Comparison of ENCODE assay signal across 8 cellular contexts in genomic region chr14:72926292-72927028, GRCh38. TPM values are rescaled to one million over a fixed set of nuclear protein-coding genes. Genes with fewer than 3 reads are reported as not detected.
A peak's percentile ranks its signal among the peaks of the same experiment; 100 is the strongest.
DNase-seq lines count a peak whose midpoint lies in the region; ATAC-seq and TF ChIP-seq lines count a peak whose summit lies in the region.

TSS of gene DCAF4 (plus strand) at chr14:72926464. CDS start at chr14:72937979, 11,515 bp downstream.

- H3K9me2 ChIP-seq in MM.1S (replicated peaks; ENCODE audit: insufficient read depth, low read length): no peaks in the 10 kb centered on the region

- TF ChIP-seq CTCF in MM.1S (IDR thresholded peaks at IDR 0.05; ENCODE audit: low read length): no peak
- no peak for TF ChIP-seq CTCF in fibroblast of the aortic adventitia (IDR thresholded peaks at IDR 0.05; ENCODE audit: insufficient read depth, low read length)
- TF ChIP-seq CTCF in nephron (IDR thresholded peaks at IDR 0.05; ENCODE audit: unreplicated experiment in 3 of 3): no peak

- peak within 1 kb of the TSS; percentile 33 to 90 (median 88) for H3K27ac Mint-ChIP-seq in nephron
- H3K27ac Mint-ChIP-seq in stimulated activated naive CD8-positive, alpha-beta T cell treated with anti-CD3 and anti-CD28 coated beads, Interleukin-15, amount 100 ng/mL, for 72 hours: peak within 1 kb of the TSS; percentile 98 to 99

- no peaks in the 10 kb centered on the region for H3K36me3 Mint-ChIP-seq in nephron (ENCODE audit: low read depth)

- DNase-seq in G401 (ENCODE audit: low spot score): peak; percentile 99
- peak; percentile 99 for DNase-seq in HCEC 1CT
- peak; percentile 96 for DNase-seq in MM.1S
- peak; percentile 95 for DNase-seq in SHP77 treated with DMSO at 0.1 percent for 48 hours (lab: John Stamatoyannopoulos, UW)
- DNase-seq in activated effector memory CD4-positive, alpha-beta T cell treated with Interleukin-2 at 50 U/mL for 16 hours: peak; percentile 92
- peak; percentile 98 for DNase-seq in fibroblast of the aortic adventitia (ENCODE audit: low read depth)
- peak; percentile 93 to 96 for DNase-seq in stimulated activated naive CD8-positive, alpha-beta T cell treated with anti-CD3 and anti-CD28 coated beads, Interleukin-15, amount 100 ng/mL, for 72 hours

- peaks cover 7% of the 10 kb centered on the region for H3K27me3 Mint-ChIP-seq in nephron (ENCODE audit: low read depth)
- peaks cover 20% of the 10 kb centered on the region for H3K27me3 Mint-ChIP-seq in stimulated activated naive CD8-positive, alpha-beta T cell treated with anti-CD3 and anti-CD28 coated beads, Interleukin-15, amount 100 ng/mL, for 72 hours

- H3F3A ChIP-seq in MM.1S (ENCODE audit: insufficient read depth, low read length): peaks cover 4% of the 10 kb centered on the region; the same call in 1 of the 2 replicates

- H3K4me3 Mint-ChIP-seq in nephron: peak within 1 kb of the TSS; percentile 97 to 98 (median 97)
- H3K4me3 Mint-ChIP-seq in stimulated activated naive CD8-positive, alpha-beta T cell treated with anti-CD3 and anti-CD28 coated beads, Interleukin-15, amount 100 ng/mL, for 72 hours: peak within 1 kb of the TSS; percentile 98

- in situ Hi-C loops in G401 (cut with HindIII; ENCODE audit: low sequenced_read_pairs): no loop called here

- no peaks in the 10 kb centered on the region for H3K4me1 Mint-ChIP-seq in nephron
- peaks cover 13% of the 10 kb centered on the region for H3K4me1 Mint-ChIP-seq in stimulated activated naive CD8-positive, alpha-beta T cell treated with anti-CD3 and anti-CD28 coated beads, Interleukin-15, amount 100 ng/mL, for 72 hours

- peaks cover 23% of the 10 kb centered on the region for H3K79me2 ChIP-seq in MM.1S (ENCODE audit: low read length)

- peak; percentile 99 for ATAC-seq in stimulated activated naive CD8-positive, alpha-beta T cell treated with anti-CD3 and anti-CD28 coated beads, Interleukin-15, amount 100 ng/mL, for 72 hours

- no peaks in the 10 kb centered on the region for H3K36me3 ChIP-seq in MM.1S (replicated peaks; ENCODE audit: insufficient read depth, low read length)

- no peaks in the 10 kb centered on the region for H3K9me3 Mint-ChIP-seq in nephron
- no peaks in the 10 kb centered on the region for H3K9me3 Mint-ChIP-seq in stimulated activated naive CD8-positive, alpha-beta T cell treated with anti-CD3 and anti-CD28 coated beads, Interleukin-15, amount 100 ng/mL, for 72 hours

- peak within 1 kb of the TSS; percentile 72 for H2AFZ ChIP-seq in MM.1S (ENCODE audit: low read length)

- H3K4me1 ChIP-seq in MM.1S (ENCODE audit: low read length): no peaks in the 10 kb centered on the region

- no peaks in the 10 kb centered on the region for H4K20me1 ChIP-seq in MM.1S (ENCODE audit: insufficient read depth, low read length)

- H3K27me3 ChIP-seq in MM.1S (replicated peaks; ENCODE audit: insufficient read depth, low read length): no peaks in the 10 kb centered on the region

- peak within 1 kb of the TSS; percentile 80 for H3K9ac ChIP-seq in MM.1S (ENCODE audit: low read length)

- peak within 1 kb of the TSS; percentile 72; the same call in 1 of the 2 replicates for H3K27ac ChIP-seq in MM.1S (ENCODE audit: low read length)

- H3K4me3 ChIP-seq in MM.1S (ENCODE audit: low read length) (peak within 1 kb of the TSS; percentile 79), fibroblast of the aortic adventitia (ENCODE audit: low read depth, low read length) (peak within 1 kb of the TSS; percentile 99)

- H3K9me3 ChIP-seq in MM.1S (replicated peaks; ENCODE audit: insufficient read depth, low read length): no peaks in the 10 kb centered on the region

- H3K4me2 ChIP-seq in MM.1S (ENCODE audit: low read depth, low read length): peak within 1 kb of the TSS; percentile 80

RNA-seq across cellular contexts. Expression of gene DCAF4, which starts in this region (rescaled TPM):
- 17.0 and 24.8 TPM in 2 replicates for total RNA-seq in G401 (2014; rRNA removed; shearing (Covaris generic))
- 20.6 and 21.1 TPM in 2 replicates for total RNA-seq in fibroblast of the aortic adventitia (ENCODE audit: low replicate concordance)

Comparison
In these comparisons a context has a peak if more than half of its experiments do, and no peak if none do; other contexts are left out.
1. Peak in every context shown above with its lines: DNase-seq, ATAC-seq, H3K4me3 ChIP-seq and H3K27ac ChIP-seq.